In genomic region chr15:25019434-25019833, GRCh38 we compare ENCODE assay signal across 27 cellular contexts.
"Had no signal": no experiment of that assay in that cellular context is flagged by ENCODE, and none has a peak within 500 bp of the region (broad histone marks: within the 10 kb centered on the region; RNA-seq: fewer than 3 reads in every experiment).

No MANE protein-coding gene starts in this region.

- ATAC-seq: natural killer cell; psoas muscle; right lobe of liver; stimulated activated effector memory CD8-positive, alpha-beta T cell treated with anti-CD3 and anti-CD28 coated beads, Interleukin-12 subunit alpha, Interleukin-12 subunit beta, amount 100 ng/mL, for 72 hours; stimulated activated naive B cell treated with anti-CD40 and anti-IgM and Interleukin-4, amounts not matched to agents 10 μg/mL and 1 μg/mL and 100 μg/mL, for 72 hours had no signal

- H3K27me3 ChIP-seq: neural progenitor cell, ovary, right lobe of liver, sigmoid colon, stomach, thyroid gland, tibial nerve, upper lobe of left lung, vagina had no signal

- H3K27ac Mint-ChIP-seq: natural killer cell; nephron; neural progenitor cell; progenitor cell of endocrine pancreas; stimulated activated effector memory CD8-positive, alpha-beta T cell treated with anti-CD3 and anti-CD28 coated beads, Interleukin-12 subunit alpha, Interleukin-12 subunit beta, amount 100 ng/mL, for 72 hours; stimulated activated naive B cell treated with anti-CD40 and anti-IgM and Interleukin-4, amounts not matched to agents 10 μg/mL and 1 μg/mL and 100 μg/mL, for 72 hours; stimulated activated naive CD8-positive, alpha-beta T cell treated with anti-CD3 and anti-CD28 coated beads, Interleukin-15, Interleukin-2, amounts not matched to agents 100 ng/mL and 50 ng/mL, for 24 hours had no signal

- DNase-seq: natural killer cell; occipital lobe; ovary; posterior cingulate gyrus; psoas muscle; right lobe of liver; sigmoid colon; small intestine; stimulated activated CD4-positive, alpha-beta T cell treated with anti-CD3 and anti-CD28 coated beads, Interleukin-15, amount 100 ng/mL, for 24 hours; stimulated activated CD4-positive, alpha-beta T cell treated with anti-CD3 and anti-CD28 coated beads, Interleukin-2, amount 100 ng/mL, for 24 hours; stimulated activated CD4-positive, alpha-beta T cell treated with anti-CD3 and anti-CD28 coated beads, Interleukin-2, amount 100 ng/mL, for 48 hours; stimulated activated CD4-positive, alpha-beta T cell treated with anti-CD3 and anti-CD28 coated beads, Interleukin-4, amount 100 ng/mL, for 24 hours; stimulated activated naive B cell treated with anti-CD40 and anti-IgM and Interleukin-4, amounts not matched to agents 10 μg/mL and 1 μg/mL and 100 μg/mL, for 72 hours; stimulated activated naive CD4-positive, alpha-beta T cell treated with Interleukin-2 at 50 U/mL for 16 hours; stomach; thyroid gland; trophoblast cell; upper lobe of left lung had no signal

- H3K4me1 Mint-ChIP-seq: natural killer cell; nephron; neural progenitor cell; stimulated activated effector memory CD8-positive, alpha-beta T cell treated with anti-CD3 and anti-CD28 coated beads, Interleukin-12 subunit alpha, Interleukin-12 subunit beta, amount 100 ng/mL, for 72 hours; stimulated activated naive B cell treated with anti-CD40 and anti-IgM and Interleukin-4, amounts not matched to agents 10 μg/mL and 1 μg/mL and 100 μg/mL, for 72 hours had no signal

- H3K4me3 Mint-ChIP-seq: natural killer cell; nephron; neural progenitor cell; stimulated activated effector memory CD8-positive, alpha-beta T cell treated with anti-CD3 and anti-CD28 coated beads, Interleukin-12 subunit alpha, Interleukin-12 subunit beta, amount 100 ng/mL, for 72 hours; stimulated activated naive B cell treated with anti-CD40 and anti-IgM and Interleukin-4, amounts not matched to agents 10 μg/mL and 1 μg/mL and 100 μg/mL, for 72 hours; stimulated activated naive CD8-positive, alpha-beta T cell treated with anti-CD3 and anti-CD28 coated beads, Interleukin-15, Interleukin-2, amounts not matched to agents 100 ng/mL and 50 ng/mL, for 24 hours had no signal

- H3K36me3 ChIP-seq: ovary had no signal

- H3K27ac ChIP-seq: neural progenitor cell, ovary, parathyroid adenoma, psoas muscle, right lobe of liver, sigmoid colon, stomach, thoracic aorta, thyroid gland, tibial nerve, upper lobe of left lung, vagina had no signal

- H3K4me1 ChIP-seq: neural progenitor cell, parathyroid adenoma, psoas muscle, right lobe of liver, sigmoid colon, stomach, thyroid gland, tibial nerve, upper lobe of left lung, vagina had no signal

- H3K4me3 ChIP-seq: neural progenitor cell, ovary, psoas muscle, right lobe of liver, sigmoid colon, stomach, thoracic aorta, thyroid gland, tibial nerve, upper lobe of left lung, vagina had no signal

- H3K27me3 Mint-ChIP-seq: progenitor cell of endocrine pancreas; stimulated activated naive B cell treated with anti-CD40 and anti-IgM and Interleukin-4, amounts not matched to agents 10 μg/mL and 1 μg/mL and 100 μg/mL, for 72 hours; stimulated activated naive CD8-positive, alpha-beta T cell treated with anti-CD3 and anti-CD28 coated beads, Interleukin-15, Interleukin-2, amounts not matched to agents 100 ng/mL and 50 ng/mL, for 24 hours had no signal

- H3K9me3 ChIP-seq: thyroid gland had no signal
